Comparison of ENCODE assay signal across 8 cellular contexts in the genomic region with DNA sequence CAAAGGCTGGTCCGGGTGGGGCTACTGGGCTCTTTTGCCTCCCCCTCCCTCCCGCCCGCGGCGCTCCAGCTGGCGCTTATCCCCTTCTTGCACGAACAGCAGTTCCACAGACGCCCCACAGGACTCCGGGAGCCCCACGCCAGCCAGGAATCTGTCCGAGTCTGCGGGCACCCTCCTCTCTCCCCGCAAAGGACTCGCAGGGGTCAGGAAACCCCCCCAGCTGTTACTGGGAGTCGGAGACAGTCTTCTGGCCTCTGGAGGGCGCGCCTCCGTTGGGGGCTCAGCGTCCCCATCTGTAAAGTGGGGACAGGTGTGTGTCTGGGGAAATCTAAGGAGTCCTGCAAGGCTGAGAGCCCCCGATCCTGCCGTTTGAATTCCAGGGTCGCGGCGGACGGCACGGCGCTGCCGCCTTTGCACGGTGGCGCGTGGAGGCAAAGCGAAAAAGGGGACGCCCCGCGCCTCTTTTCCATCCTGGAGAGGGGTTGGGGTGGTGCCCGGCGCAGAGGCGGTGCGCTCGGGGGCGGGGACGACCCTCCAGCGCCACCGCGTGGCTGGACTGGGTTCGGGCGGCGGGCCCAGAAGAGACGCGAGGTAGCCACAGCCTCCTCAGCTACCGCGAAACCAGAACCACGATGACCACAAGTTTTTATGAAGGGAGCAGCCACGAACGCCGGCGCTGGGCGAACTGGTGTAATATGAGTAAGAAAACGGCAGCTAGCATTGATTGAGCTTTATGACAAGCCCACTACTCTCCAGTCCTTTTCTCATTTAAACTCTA. TPM values are rescaled to one million over a fixed set of nuclear protein-coding genes. Genes with fewer than 3 reads are reported as not detected.
A peak's percentile ranks its signal among the peaks of the same experiment; 100 is the strongest.
DNase-seq lines count a peak whose midpoint lies in the region; ATAC-seq and TF ChIP-seq lines count a peak whose summit lies in the region.

No MANE protein-coding gene starts in this region.

- DNase-seq in DMS53 (lab: John Stamatoyannopoulos, UW) (peak; percentile 87), SKM-1 (lab: John Stamatoyannopoulos, UW; ENCODE audit: unreplicated experiment) (peak; percentile 78), heart left ventricle (peak; percentile 82 to 93 (median 86)), trophoblast cell (peak; percentile 61 to 82), tibial artery (peak; percentile 79 to 89)

- H3K27me3 ChIP-seq in Loucy (ENCODE audit: insufficient read depth, low read length, poor library complexity, severe bottlenecking) (no peaks in the 10 kb centered on the region), heart left ventricle (peaks cover 0 to 4% (median 0%) of the 10 kb centered on the region in 9 donors), trophoblast cell (ENCODE audit: insufficient read depth, low read length) (no peaks in the 10 kb centered on the region), tibial artery (no peaks in the 10 kb centered on the region)

- no peak for TF ChIP-seq POLR2A in heart left ventricle (IDR thresholded peaks at IDR 0.05)

- peaks cover 20% of the 10 kb centered on the region for H3K79me1 ChIP-seq in trophoblast cell (ENCODE audit: low read length)

- H3K4me2 ChIP-seq in Loucy (ENCODE audit: low read depth, low read length, poor library complexity, severe bottlenecking) (peak overlapping the region; percentile 46), trophoblast cell (ENCODE audit: low read length) (peak overlapping the region; percentile 73)

- peak overlapping the region; percentile 79 for H4K91ac ChIP-seq in trophoblast cell (ENCODE audit: low read depth, low read length)

- peak overlapping the region; percentile 40 for H3K14ac ChIP-seq in trophoblast cell (ENCODE audit: low read length)

- no peaks in the 10 kb centered on the region for H3F3A ChIP-seq in Loucy (ENCODE audit: low read depth)

- H3K4me1 ChIP-seq in Loucy (ENCODE audit: insufficient read depth, low read length, poor library complexity, severe bottlenecking) = no peaks in the 10 kb centered on the region
- peaks cover 0 to 50% (median 17%) of the 10 kb centered on the region in 12 donors for H3K4me1 ChIP-seq in heart left ventricle
- H3K4me1 ChIP-seq in trophoblast cell (ENCODE audit: control insufficient read depth in 1 of 2, insufficient read depth in 2 of 2, low read length in 2 of 2) = peaks cover 10 to 23% of the 10 kb centered on the region in 2 experiments
- peaks cover 4 to 50% (median 40%) of the 10 kb centered on the region in 4 donors for H3K4me1 ChIP-seq in tibial artery

- no peaks in the 10 kb centered on the region for H3K9me3 Mint-ChIP-seq in activated naive CD8-positive, alpha-beta T cell (ENCODE audit: low read depth)

- WGBS in heart left ventricle, 4 donors = 0 to 6% (median 4%) methylated on average over 12 to 59 of the region's 59 CpGs
- WGBS in trophoblast cell (ENCODE audit: extremely low coverage, insufficient coverage, insufficient read length) = no CpG with 5 or more reads among the region's 59 CpGs

- no peak overlapping the region for H3K27ac Mint-ChIP-seq in activated naive CD8-positive, alpha-beta T cell

- peak overlapping the region; percentile 80 for H4K8ac ChIP-seq in trophoblast cell (ENCODE audit: low read depth, low read length)

- peak overlapping the region; percentile 55 for H2BK12ac ChIP-seq in trophoblast cell (ENCODE audit: low read length)

- H3K23ac ChIP-seq in trophoblast cell (ENCODE audit: low read length) = no peak overlapping the region

- H2BK5ac ChIP-seq in trophoblast cell (ENCODE audit: low read depth, low read length, poor library complexity) = peak overlapping the region; percentile 34

- H3K36me3 ChIP-seq in Loucy (ENCODE audit: insufficient read depth, low read length) (no peaks in the 10 kb centered on the region), heart left ventricle (peaks cover 0 to 5% (median 0%) of the 10 kb centered on the region in 9 donors), trophoblast cell (ENCODE audit: control insufficient read depth in 1 of 2, insufficient read depth in 2 of 2, low read length in 2 of 2) (no peaks in the 10 kb centered on the region), tibial artery (no peaks in the 10 kb centered on the region)

- no peaks in the 10 kb centered on the region for H3K27me3 Mint-ChIP-seq in activated naive CD8-positive, alpha-beta T cell

- peak overlapping the region; percentile 67 for H3K4me3 Mint-ChIP-seq in activated naive CD8-positive, alpha-beta T cell

- H2AK5ac ChIP-seq in trophoblast cell (ENCODE audit: low read length) = no peak overlapping the region

- TF ChIP-seq CTCF in Loucy (conservative IDR thresholded peaks at IDR 0.05; ENCODE audit: low read length) = peak; percentile 80
- peak; percentile 90 to 99 (median 96) for TF ChIP-seq CTCF in heart left ventricle (IDR thresholded peaks at IDR 0.05)
- peak; percentile 93 to 94 for TF ChIP-seq CTCF in tibial artery (IDR thresholded peaks at IDR 0.05)

- no peaks in the 10 kb centered on the region for H3K36me3 Mint-ChIP-seq in activated naive CD8-positive, alpha-beta T cell

- intact Hi-C loops in heart left ventricle (cut with DNase I) = loop anchor here in 9 of 10 donors (1.0 to 10.0 kb wide), 6 partner anchors 63 to 212 kb away; partner anchors contain the start of gene OR2S2 (in 3 of the 9)
- intact Hi-C loops in tibial artery (cut with DNase I; ENCODE audit: low total_unique reads) = loop anchor here (2.0 to 10.0 kb wide), 3 partner anchors 26 to 132 kb away; partner anchors contain the start of gene RECK

- peaks cover 6% of the 10 kb centered on the region for H3K4me1 Mint-ChIP-seq in activated naive CD8-positive, alpha-beta T cell (ENCODE audit: low read depth)

- H3K79me2 ChIP-seq in Loucy (ENCODE audit: insufficient read depth, low read length) (no peaks in the 10 kb centered on the region), trophoblast cell (ENCODE audit: control insufficient read depth, insufficient read depth, low read length, poor library complexity) (peaks cover 4% of the 10 kb centered on the region)

- H3K9me2 ChIP-seq in Loucy (replicated peaks; ENCODE audit: low read depth, low read length) = no peaks in the 10 kb centered on the region

- peak overlapping the region; percentile 78 for H4K12ac ChIP-seq in trophoblast cell (ENCODE audit: low read depth, low read length)

- H2AFZ ChIP-seq in Loucy (ENCODE audit: low read length) = peak overlapping the region; percentile 60; the same call in 1 of the 2 replicates
- H2AFZ ChIP-seq in trophoblast cell (ENCODE audit: insufficient read depth, low read length, poor library complexity) = peak overlapping the region; percentile 67

- peak overlapping the region; percentile 52 for H3K4ac ChIP-seq in trophoblast cell (ENCODE audit: low read depth, low read length)

- peak overlapping the region; percentile 44 for H3K4me3 ChIP-seq in Loucy (ENCODE audit: low read length, poor library complexity, severe bottlenecking)
- peak overlapping the region in 11 of 12 donors; percentile 28 to 67 (median 47) for H3K4me3 ChIP-seq in heart left ventricle
- peak overlapping the region; percentile 20 for H3K4me3 ChIP-seq in trophoblast cell (ENCODE audit: low read depth, low read length)
- peak overlapping the region; percentile 54 to 56 for H3K4me3 ChIP-seq in tibial artery

- H4K20me1 ChIP-seq in Loucy (ENCODE audit: insufficient read depth, low read length, poor library complexity, severe bottlenecking) = no peaks in the 10 kb centered on the region

- peak overlapping the region; percentile 72 for H2BK120ac ChIP-seq in trophoblast cell (ENCODE audit: insufficient read depth, low read length, poor library complexity)

- peak overlapping the region in 11 of 12 donors; percentile 22 to 89 (median 60) for H3K27ac ChIP-seq in heart left ventricle
- no peak overlapping the region for H3K27ac ChIP-seq in trophoblast cell (ENCODE audit: low read depth, low read length)
- peak overlapping the region; percentile 56 to 77 for H3K27ac ChIP-seq in tibial artery

- no peaks in the 10 kb centered on the region for H3K9me3 ChIP-seq in Loucy (ENCODE audit: insufficient read depth, low read depth, low read length)
- H3K9me3 ChIP-seq in heart left ventricle = no peaks in the 10 kb centered on the region
- no peaks in the 10 kb centered on the region for H3K9me3 ChIP-seq in trophoblast cell (ENCODE audit: insufficient read depth, low read depth, low read length)
- H3K9me3 ChIP-seq in tibial artery = no peaks in the 10 kb centered on the region

- no peak overlapping the region for H3K9ac ChIP-seq in Loucy (ENCODE audit: low read depth, low read length, poor library complexity, severe bottlenecking)
- no peak overlapping the region for H3K9ac ChIP-seq in trophoblast cell (ENCODE audit: low read length)

- ATAC-seq in GM21786 (IDR thresholded peaks at IDR 0.05; ENCODE audit: unreplicated experiment) (peak; percentile 76), heart left ventricle (peak; percentile 60 to 91 (median 90))

- H3K18ac ChIP-seq in trophoblast cell (ENCODE audit: low read length) = peak overlapping the region; percentile 43

RNA-seq across cellular contexts. Expression of gene CCIN, which starts 2.8 kb away (rescaled TPM):
- total RNA-seq in heart left ventricle = under 1 TPM in 4 of 9 donors, not detected in 5; 0.09 to 0.20 (median 0.15) TPM
- polyA plus RNA-seq in heart left ventricle = under 1 TPM in 1 of 2 donors, not detected in 1; 0.25 TPM
- 0.23 and 0.33 TPM in 2 replicates for polyA plus RNA-seq in trophoblast cell (2013)

RNA-seq across cellular contexts. Expression of gene CLTA, which starts 24.4 kb away (rescaled TPM):
- 100 to 1,000 TPM in 1 of 9 donors, 10 to 100 TPM in 8; 43.8 to 123 (median 61.8) TPM for total RNA-seq in heart left ventricle
- 100 to 1,000 TPM in 1 of 2 donors, 10 to 100 TPM in 1; 40.8 to 139 TPM for polyA plus RNA-seq in heart left ventricle
- 489 and 493 TPM in 2 replicates for polyA plus RNA-seq in trophoblast cell (2013)

RNA-seq across cellular contexts. Expression of gene GLIPR2, which starts 29.8 kb away (rescaled TPM):
- total RNA-seq in heart left ventricle = 10 to 100 TPM in 3 of 9 donors, 1 to 10 TPM in 6; 4.7 to 33.0 (median 7.6) TPM
- 10 to 100 TPM in 1 of 2 donors, 1 to 10 TPM in 1; 4.9 to 15.2 TPM for polyA plus RNA-seq in heart left ventricle
- 23.0 and 24.6 TPM in 2 replicates for polyA plus RNA-seq in trophoblast cell (2013)
